2 cellular contexts compared by ENCODE assay signal in genomic region chr15:50355980-50356379, GRCh38.
TF ChIP-seq lines count a peak whose summit lies in the region.

No MANE protein-coding gene starts in this region.

TF ChIP-seq in H1, 55 proteins besides CTCF, POLR2A, EP300 and RAD21 (continued from another document):
- TF ChIP-seq SIX5 (IDR thresholded peaks at IDR 0.05; ENCODE audit: low read depth, low read length), result no peak
- TF ChIP-seq SP2 (IDR thresholded peaks at IDR 0.05; ENCODE audit: low read length), result no peak
- no peak for TF ChIP-seq CTBP2 (IDR thresholded peaks at IDR 0.05; ENCODE audit: borderline replicate concordance, insufficient read depth, insufficient read length, low read length)
- TF ChIP-seq ATF2 (IDR thresholded peaks at IDR 0.05; ENCODE audit: low read length), result no peak
- no peak for TF ChIP-seq SUZ12 (IDR thresholded peaks at IDR 0.05; ENCODE audit: low read length)
- TF ChIP-seq MAFK (IDR thresholded peaks at IDR 0.05; ENCODE audit: low read depth, low read length), result no peak
- TF ChIP-seq CHD1 (IDR thresholded peaks at IDR 0.05; ENCODE audit: low read depth, low read length), result peak; percentile 16; the same call in 1 of the 2 replicates
- TF ChIP-seq HDAC2 (IDR thresholded peaks at IDR 0.05; ENCODE audit: borderline replicate concordance in 1 of 2, low read depth in 2 of 2, low read length in 2 of 2), result no peak

TF ChIP-seq in neural cell, 6 proteins besides CTCF, POLR2A, EP300 and RAD21:
- TF ChIP-seq MXI1 (conservative IDR thresholded peaks at IDR 0.05; ENCODE audit: poor library complexity, severe bottlenecking) (no peak), EZH2 (IDR thresholded peaks at IDR 0.05; ENCODE audit: borderline replicate concordance, insufficient read depth, low read length, poor library complexity, severe bottlenecking) (no peak), TAF1 (IDR thresholded peaks at IDR 0.05; ENCODE audit: low read depth) (no peak), REST (IDR thresholded peaks at IDR 0.05; ENCODE audit: borderline replicate concordance) (no peak), SMC3 (conservative IDR thresholded peaks at IDR 0.05; ENCODE audit: poor library complexity) (no peak), POLR2AphosphoS5 (IDR thresholded peaks at IDR 0.05) (no peak)
